In genomic region chr14:50045837-50046236, GRCh38 we compare ENCODE assay signal across 8 cellular contexts.
DNase-seq lines count a peak whose midpoint lies in the region; ATAC-seq and TF ChIP-seq lines count a peak whose summit lies in the region.

No MANE protein-coding gene starts in this region.

- no peak overlapping the region for H3K4me3 Mint-ChIP-seq in activated CD4-positive, alpha-beta T cell treated with anti-CD3 and anti-CD28 coated beads for 36 hours
- H3K4me3 Mint-ChIP-seq in activated T-helper 17 cell treated with anti-CD3 and anti-CD28 coated beads, Interleukin-2, amount 50 U/mL, for 72 hours: peak overlapping the region; percentile 68
- H3K4me3 Mint-ChIP-seq in stimulated activated naive CD8-positive, alpha-beta T cell treated with anti-CD3 and anti-CD28 coated beads, Interleukin-15, amount 100 ng/mL, for 72 hours: peak overlapping the region; percentile 0 to 51

- no peaks in the 10 kb centered on the region for H3K9me3 ChIP-seq in hepatocyte (ENCODE audit: low read depth)

- H4K20me1 ChIP-seq in hepatocyte (ENCODE audit: insufficient read depth, poor library complexity, severe bottlenecking): no peaks in the 10 kb centered on the region

- no peaks in the 10 kb centered on the region for H3K27me3 Mint-ChIP-seq in activated CD4-positive, alpha-beta T cell treated with anti-CD3 and anti-CD28 coated beads for 36 hours
- H3K27me3 Mint-ChIP-seq in activated T-helper 17 cell treated with anti-CD3 and anti-CD28 coated beads, Interleukin-2, amount 50 U/mL, for 72 hours: no peaks in the 10 kb centered on the region
- H3K27me3 Mint-ChIP-seq in stimulated activated naive CD8-positive, alpha-beta T cell treated with anti-CD3 and anti-CD28 coated beads, Interleukin-15, amount 100 ng/mL, for 72 hours: no peaks in the 10 kb centered on the region

- H3K36me3 Mint-ChIP-seq in activated CD4-positive, alpha-beta T cell treated with anti-CD3 and anti-CD28 coated beads for 36 hours (ENCODE audit: low read depth): peaks cover 30% of the 10 kb centered on the region
- H3K36me3 Mint-ChIP-seq in activated T-helper 17 cell treated with anti-CD3 and anti-CD28 coated beads, Interleukin-2, amount 50 U/mL, for 72 hours (ENCODE audit: low read depth): peaks cover 20% of the 10 kb centered on the region

- H3K27ac ChIP-seq in hepatocyte: peak overlapping the region; percentile 89

- H3K4me3 ChIP-seq in hepatocyte: no peak overlapping the region

- H3K36me3 ChIP-seq in hepatocyte (replicated peaks; ENCODE audit: insufficient read depth, low read depth): no peaks in the 10 kb centered on the region

- no peak for DNase-seq in activated CD4-positive, alpha-beta T cell treated with anti-CD3 and anti-CD28 coated beads for 36 hours
- no peak for DNase-seq in activated CD4-positive, alpha-beta T cell treated with anti-CD3 and anti-CD28 coated beads for 1 hour
- DNase-seq in hepatocyte (ENCODE audit: low spot score): no peak
- no peak for DNase-seq in stimulated activated naive CD8-positive, alpha-beta T cell treated with anti-CD3 and anti-CD28 coated beads, Interleukin-15, amount 100 ng/mL, for 72 hours
- DNase-seq in amniotic stem cell (lab: John Stamatoyannopoulos, UW): no peak
- no peak for DNase-seq in NCI-H1092 (lab: John Stamatoyannopoulos, UW)

- H3K9me2 ChIP-seq in hepatocyte (replicated peaks; ENCODE audit: insufficient read depth): no peaks in the 10 kb centered on the region

- 98% methylated on average over 2 of the region's 2 CpGs for WGBS in hepatocyte (ENCODE audit: low lambda C conversion rate, missing lambda C conversion rate)

- CTCF ChIA-PET in activated CD4-positive, alpha-beta T cell treated with anti-CD3 and anti-CD28 coated beads for 36 hours (lab: Charles Lee): interaction anchor here (0.7 to 2.6 kb wide), 3 partner anchors 14 to 269 kb away, joined by 4 to 13 read pairs (median 8); no protein-coding TSS in a partner anchor

- intact Hi-C loops in activated CD4-positive, alpha-beta T cell treated with anti-CD3 and anti-CD28 coated beads for 36 hours (cut with DNase I, micrococcal nuclease): loop anchor here in 1 of 2 experiments (1.0 kb wide), 1 partner anchor 15 kb away; no protein-coding TSS in a partner anchor

- no peak overlapping the region for H3K4me2 ChIP-seq in hepatocyte

- no peak for TF ChIP-seq CTCF in hepatocyte (IDR thresholded peaks at IDR 0.05; ENCODE audit: poor library complexity)

- no peaks in the 10 kb centered on the region for H3K79me2 ChIP-seq in hepatocyte

- no peaks in the 10 kb centered on the region for H3K27me3 ChIP-seq in hepatocyte

- peaks cover 48% of the 10 kb centered on the region for H3K4me1 Mint-ChIP-seq in activated CD4-positive, alpha-beta T cell treated with anti-CD3 and anti-CD28 coated beads for 36 hours
- H3K4me1 Mint-ChIP-seq in activated T-helper 17 cell treated with anti-CD3 and anti-CD28 coated beads, Interleukin-2, amount 50 U/mL, for 72 hours: peaks cover 34% of the 10 kb centered on the region
- peaks cover 61% of the 10 kb centered on the region for H3K4me1 Mint-ChIP-seq in stimulated activated naive CD8-positive, alpha-beta T cell treated with anti-CD3 and anti-CD28 coated beads, Interleukin-15, amount 100 ng/mL, for 72 hours

- peaks cover 9% of the 10 kb centered on the region for H3K9me3 Mint-ChIP-seq in activated CD4-positive, alpha-beta T cell treated with anti-CD3 and anti-CD28 coated beads for 36 hours (ENCODE audit: low read depth)
- no peaks in the 10 kb centered on the region for H3K9me3 Mint-ChIP-seq in activated T-helper 17 cell treated with anti-CD3 and anti-CD28 coated beads, Interleukin-2, amount 50 U/mL, for 72 hours
- H3K9me3 Mint-ChIP-seq in stimulated activated naive CD8-positive, alpha-beta T cell treated with anti-CD3 and anti-CD28 coated beads, Interleukin-15, amount 100 ng/mL, for 72 hours: peaks cover 5 to 14% of the 10 kb centered on the region in 2 donors

- H3K4me1 ChIP-seq in hepatocyte (ENCODE audit: insufficient read depth): peaks cover 19% of the 10 kb centered on the region

- POLR2A ChIA-PET in activated CD4-positive, alpha-beta T cell treated with anti-CD3 and anti-CD28 coated beads for 36 hours (lab: Charles Lee): interaction anchor here (0.9 to 1.4 kb wide), 2 partner anchors 15 to 16 kb away, joined by 4 read pairs; no protein-coding TSS in a partner anchor

- peak overlapping the region; percentile 91 for H3K27ac Mint-ChIP-seq in activated CD4-positive, alpha-beta T cell treated with anti-CD3 and anti-CD28 coated beads for 36 hours
- H3K27ac Mint-ChIP-seq in activated T-helper 17 cell treated with anti-CD3 and anti-CD28 coated beads, Interleukin-2, amount 50 U/mL, for 72 hours: peak overlapping the region; percentile 94
- peak overlapping the region; percentile 81 to 82 for H3K27ac Mint-ChIP-seq in stimulated activated naive CD8-positive, alpha-beta T cell treated with anti-CD3 and anti-CD28 coated beads, Interleukin-15, amount 100 ng/mL, for 72 hours

- no peak overlapping the region for H2AFZ ChIP-seq in hepatocyte

- ATAC-seq in activated CD4-positive, alpha-beta T cell treated with anti-CD3 and anti-CD28 coated beads for 36 hours: no peak
- ATAC-seq in activated T-helper 17 cell treated with anti-CD3 and anti-CD28 coated beads, Interleukin-2, amount 50 U/mL, for 72 hours (replicated peaks): no peak
- no peak for ATAC-seq in stimulated activated naive CD8-positive, alpha-beta T cell treated with anti-CD3 and anti-CD28 coated beads, Interleukin-15, amount 100 ng/mL, for 72 hours
- no peak for ATAC-seq in GM21381 (IDR thresholded peaks at IDR 0.05; ENCODE audit: unreplicated experiment)
